18 cellular contexts compared by ENCODE assay signal in genomic region chr7:12594122-12594897, GRCh38. TPM values are rescaled to one million over a fixed set of nuclear protein-coding genes. Genes with fewer than 3 reads are reported as not detected.
"Had no signal": no experiment of that assay in that cellular context is flagged by ENCODE, and none has a peak within 500 bp of the region (broad histone marks: within the 10 kb centered on the region; RNA-seq: fewer than 3 reads in every experiment).

No MANE protein-coding gene starts in this region.

- H3K27ac Mint-ChIP-seq: activated B cell treated with CpG ODN at 0.5 μM for 24 hours; activated CD8-positive, alpha-beta T cell treated with anti-CD3 and anti-CD28 coated beads, Interleukin-2, amount 10 ng/mL, durations not matched to agents 7 days and 5 days; activated naive CD8-positive, alpha-beta T cell treated with anti-CD3 and anti-CD28 coated beads for 36 hours; activated T-cell treated with anti-CD3 and anti-CD28 coated beads, Interleukin-2, amount 50 U/mL, for 72 hours; brain; dendritic cell treated with granulocyte-macrophage colony-stimulating factor and Interleukin-4, amounts not matched to agents 40 ng/mL and 50 ng/mL, for 4 days; natural killer cell treated with Interleukin-12 subunit alpha and Interleukin-12 subunit beta and Interleukin-15 and Interleukin-18, amount 100 ng/mL, for 72 hours; T-helper 1 cell treated with Interleukin-12 subunit alpha and Interleukin-12 subunit beta and Interleukin-4 antibody, amounts not matched to agents 30 μg/mL and 1 μg/mL, for 36 hours had no signal

- H3K36me3 Mint-ChIP-seq: activated naive CD8-positive, alpha-beta T cell treated with anti-CD3 and anti-CD28 coated beads for 36 hours; brain; natural killer cell treated with Interleukin-12 subunit alpha and Interleukin-12 subunit beta and Interleukin-15 and Interleukin-18, amount 100 ng/mL, for 72 hours had no signal

- H3K4me1 Mint-ChIP-seq: activated B cell treated with CpG ODN at 0.5 μM for 24 hours; activated naive CD8-positive, alpha-beta T cell treated with anti-CD3 and anti-CD28 coated beads for 36 hours; brain had no signal

- H3K9me3 ChIP-seq: psoas muscle had no signal

- H3K27me3 Mint-ChIP-seq: activated naive CD8-positive, alpha-beta T cell treated with anti-CD3 and anti-CD28 coated beads for 36 hours; brain; dendritic cell treated with granulocyte-macrophage colony-stimulating factor and Interleukin-4, amounts not matched to agents 40 ng/mL and 50 ng/mL, for 4 days had no signal

- H3K9me3 Mint-ChIP-seq: activated B cell treated with CpG ODN at 0.5 μM for 24 hours; activated T-cell treated with anti-CD3 and anti-CD28 coated beads, Interleukin-2, amount 50 U/mL, for 72 hours; T-helper 1 cell treated with Interleukin-12 subunit alpha and Interleukin-12 subunit beta and Interleukin-4 antibody, amounts not matched to agents 30 μg/mL and 1 μg/mL, for 36 hours had no signal

- DNase-seq: activated B cell treated with CpG ODN at 0.5 μM for 24 hours; activated CD4-positive, alpha-beta T cell treated with anti-CD3 and anti-CD28 coated beads for 48 hours; activated CD8-positive, alpha-beta memory T cell treated with anti-CD3 and anti-CD28 coated beads, Interleukin-2, amount 50 U/mL, for 48 hours; activated CD8-positive, alpha-beta T cell treated with anti-CD3 and anti-CD28 coated beads, Interleukin-2, amount 10 ng/mL, durations not matched to agents 7 days and 5 days; activated gamma-delta T cell treated with Interleukin-2 at 50 U/mL for 16 hours; activated naive CD8-positive, alpha-beta T cell treated with anti-CD3 and anti-CD28 coated beads for 36 hours; activated T-cell treated with anti-CD3 and anti-CD28 coated beads, Interleukin-2, amount 50 U/mL, for 72 hours; cerebellar nuclear complex; effector memory CD4-positive, alpha-beta T cell; foreskin melanocyte; mesenchymal stem cell; psoas muscle; spleen had no signal

- H3K27me3 ChIP-seq: spleen had no signal

- H3K36me3 ChIP-seq: spleen had no signal

- H3K4me3 Mint-ChIP-seq: activated B cell treated with CpG ODN at 0.5 μM for 24 hours; activated CD8-positive, alpha-beta T cell treated with anti-CD3 and anti-CD28 coated beads, Interleukin-2, amount 10 ng/mL, durations not matched to agents 7 days and 5 days; activated naive CD8-positive, alpha-beta T cell treated with anti-CD3 and anti-CD28 coated beads for 36 hours; activated T-cell treated with anti-CD3 and anti-CD28 coated beads, Interleukin-2, amount 50 U/mL, for 72 hours; brain; dendritic cell treated with granulocyte-macrophage colony-stimulating factor and Interleukin-4, amounts not matched to agents 40 ng/mL and 50 ng/mL, for 4 days; natural killer cell treated with Interleukin-12 subunit alpha and Interleukin-12 subunit beta and Interleukin-15 and Interleukin-18, amount 100 ng/mL, for 72 hours; T-helper 1 cell treated with Interleukin-12 subunit alpha and Interleukin-12 subunit beta and Interleukin-4 antibody, amounts not matched to agents 30 μg/mL and 1 μg/mL, for 36 hours had no signal

- ATAC-seq: activated CD8-positive, alpha-beta T cell treated with anti-CD3 and anti-CD28 coated beads, Interleukin-2, amount 10 ng/mL, durations not matched to agents 7 days and 5 days; activated T-cell treated with anti-CD3 and anti-CD28 coated beads, Interleukin-2, amount 50 U/mL, for 72 hours; psoas muscle; sciatic nerve had no signal

- H3K27ac ChIP-seq: psoas muscle, spleen had no signal

- H3K4me1 ChIP-seq: psoas muscle, spleen had no signal

- H3K4me3 ChIP-seq: psoas muscle, spleen had no signal

RNA-seq across cellular contexts. Expression of gene SCIN, which starts 23.8 kb away (rescaled TPM):
- total RNA-seq: activated B cell treated with CpG ODN at 0.5 μM for 24 hours; natural killer cell treated with Interleukin-12 subunit alpha and Interleukin-12 subunit beta and Interleukin-15 and Interleukin-18, amount 100 ng/mL, for 72 hours had no signal
